ENCODE assay signal across 9 cellular contexts in genomic region chr21:37462087-37462861, GRCh38.
DNase-seq lines count a peak whose midpoint lies in the region; ATAC-seq and TF ChIP-seq lines count a peak whose summit lies in the region.
"Had no signal": no experiment of that assay in that cellular context is flagged by ENCODE, and none has a peak within 500 bp of the region (broad histone marks: within the 10 kb centered on the region; RNA-seq: fewer than 3 reads in every experiment).

No MANE protein-coding gene starts in this region.

- H3K36me3 ChIP-seq in NT2/D1 (ENCODE audit: insufficient read depth, insufficient read length, low read length) (no peaks in the 10 kb centered on the region), colonic mucosa (no peaks in the 10 kb centered on the region)

- peak overlapping the region; percentile 93 for H3K27ac Mint-ChIP-seq in progenitor cell of endocrine pancreas

- H3K4me3 ChIP-seq in NT2/D1 (ENCODE audit: insufficient read length, low read depth) (no peak overlapping the region), colonic mucosa (no peak overlapping the region)

- TF ChIP-seq CTCF in progenitor cell of endocrine pancreas (IDR thresholded peaks at IDR 0.05; ENCODE audit: unreplicated experiment) (no peak), colonic mucosa (IDR thresholded peaks at IDR 0.05) (no peak)

- no peak for DNase-seq in activated T-cell treated with anti-CD3 and anti-CD28 coated beads, Interleukin-2, amount 50 U/mL, for 4 hours
- no peak for DNase-seq in activated T-cell treated with anti-CD3 and anti-CD28 coated beads, Interleukin-2, amount 50 U/mL, for 48 hours
- DNase-seq in NT2/D1 (ENCODE audit: low read depth, low spot score) (peak; percentile 22), cerebellar cortex (ENCODE audit: low spot score) (peak; percentile 60), progenitor cell of endocrine pancreas (ENCODE audit: low spot score, unreplicated experiment) (no peak), colonic mucosa (no peak), H4 (ENCODE audit: low spot score) (no peak)
- DNase-seq: NCI-H2107 had no signal

- no peak overlapping the region for H3K9ac ChIP-seq in NT2/D1 (ENCODE audit: insufficient read length, low read depth)
- H3K9ac ChIP-seq in colonic mucosa (ENCODE audit: low read depth in 2 of 2, low read length in 2 of 2) = no peak overlapping the region

- peaks cover 8% of the 10 kb centered on the region for H3K36me3 Mint-ChIP-seq in activated T-cell treated with anti-CD3 and anti-CD28 coated beads, Interleukin-2, amount 50 U/mL, for 4 hours (ENCODE audit: insufficient read depth)
- peaks cover under 1% of the 10 kb centered on the region for H3K36me3 Mint-ChIP-seq in progenitor cell of endocrine pancreas (ENCODE audit: insufficient read depth)

- H3K4me1 Mint-ChIP-seq in activated T-cell treated with anti-CD3 and anti-CD28 coated beads, Interleukin-2, amount 50 U/mL, for 4 hours (ENCODE audit: low read depth) = peaks cover 77% of the 10 kb centered on the region
- peaks cover 43% of the 10 kb centered on the region for H3K4me1 Mint-ChIP-seq in progenitor cell of endocrine pancreas (ENCODE audit: low read depth)

- H3K27me3 ChIP-seq in NT2/D1 (ENCODE audit: insufficient read depth, insufficient read length) (no peaks in the 10 kb centered on the region), colonic mucosa (no peaks in the 10 kb centered on the region)

- no peak overlapping the region for H3K27ac ChIP-seq in colonic mucosa

- ATAC-seq in activated T-cell treated with anti-CD3 and anti-CD28 coated beads, Interleukin-2, amount 50 U/mL, for 4 hours = no peak
- no peak for ATAC-seq in HG03439 (IDR thresholded peaks at IDR 0.05; ENCODE audit: unreplicated experiment)

- no peaks in the 10 kb centered on the region for H3K27me3 Mint-ChIP-seq in activated T-cell treated with anti-CD3 and anti-CD28 coated beads, Interleukin-2, amount 50 U/mL, for 4 hours (ENCODE audit: low read depth)
- no peaks in the 10 kb centered on the region for H3K27me3 Mint-ChIP-seq in progenitor cell of endocrine pancreas

- intact Hi-C loops in colonic mucosa (cut with DNase I) = no loop called here

- H3K9me3 Mint-ChIP-seq in activated T-cell treated with anti-CD3 and anti-CD28 coated beads, Interleukin-2, amount 50 U/mL, for 4 hours = no peaks in the 10 kb centered on the region
- no peaks in the 10 kb centered on the region for H3K9me3 Mint-ChIP-seq in progenitor cell of endocrine pancreas (ENCODE audit: low read depth)

- H3K9me3 ChIP-seq in NT2/D1 (ENCODE audit: insufficient read depth, low read length) = no peaks in the 10 kb centered on the region
- no peaks in the 10 kb centered on the region for H3K9me3 ChIP-seq in colonic mucosa

- no peaks in the 10 kb centered on the region for H3K4me1 ChIP-seq in NT2/D1 (ENCODE audit: insufficient read depth, insufficient read length)
- H3K4me1 ChIP-seq in colonic mucosa = no peaks in the 10 kb centered on the region

- peak overlapping the region; percentile 3 for H3K4me3 Mint-ChIP-seq in activated T-cell treated with anti-CD3 and anti-CD28 coated beads, Interleukin-2, amount 50 U/mL, for 4 hours
- no peak overlapping the region for H3K4me3 Mint-ChIP-seq in progenitor cell of endocrine pancreas (ENCODE audit: low read depth)

Comparison
In these comparisons a context has a peak if more than half of its experiments do, and no peak if none do; other contexts are left out.
1. DNase-seq: peak in NT2/D1 (single experiment) and cerebellar cortex (single experiment); none in activated T-cell treated with anti-CD3 and anti-CD28 coated beads, Interleukin-2, amount 50 U/mL, for 4 hours (single experiment), activated T-cell treated with anti-CD3 and anti-CD28 coated beads, Interleukin-2, amount 50 U/mL, for 48 hours (0 of 2), progenitor cell of endocrine pancreas (single experiment), colonic mucosa (single experiment) and H4 (single experiment).